1 cellular context compared by ENCODE assay signal in the genomic region with DNA sequence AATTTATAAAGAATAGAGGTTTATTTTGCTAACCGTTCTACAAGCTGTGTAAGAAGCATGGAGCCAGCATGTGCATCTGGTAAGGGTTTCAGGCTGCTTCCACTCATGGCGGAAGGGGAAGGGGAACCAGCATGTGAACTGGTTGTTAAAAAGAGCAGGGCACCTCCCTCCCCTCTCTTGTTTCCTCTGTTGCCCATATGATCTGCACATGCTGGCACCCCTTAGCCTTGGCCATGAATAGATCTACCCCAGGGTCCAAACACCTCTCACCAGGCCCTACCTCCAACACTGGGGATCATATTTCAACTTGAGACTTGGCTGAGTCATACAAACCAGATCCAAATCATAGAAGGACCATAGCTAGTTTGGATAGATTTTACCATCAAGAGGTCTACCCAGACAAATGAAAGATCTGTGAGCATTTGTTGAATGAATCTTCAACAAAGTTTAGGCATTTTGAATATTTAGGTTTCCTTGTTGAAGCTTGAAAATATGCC.
TF ChIP-seq lines count a peak whose summit lies in the region.

No MANE protein-coding gene starts in this region.

TF ChIP-seq in IMR-90, 13 proteins besides CTCF, POLR2A, EP300 and RAD21 (continued from another document):
- no peak for TF ChIP-seq MAZ (IDR thresholded peaks at IDR 0.05; ENCODE audit: borderline replicate concordance, low read depth, low read length)
- TF ChIP-seq USF2 (IDR thresholded peaks at IDR 0.05; ENCODE audit: low read depth, low read length) = no peak
- TF ChIP-seq NFE2L2 (IDR thresholded peaks at IDR 0.05; ENCODE audit: low read depth, low read length) = no peak
- TF ChIP-seq MXI1 (IDR thresholded peaks at IDR 0.05; ENCODE audit: borderline replicate concordance, low read depth, low read length) = no peak
- TF ChIP-seq BHLHE40 (IDR thresholded peaks at IDR 0.05; ENCODE audit: low read depth, low read length) = no peak
- TF ChIP-seq ELK1 (IDR thresholded peaks at IDR 0.05; ENCODE audit: borderline replicate concordance, low read depth, low read length) = no peak
- TF ChIP-seq CHD1 (IDR thresholded peaks at IDR 0.05; ENCODE audit: low read depth, low read length) = no peak
- no peak for TF ChIP-seq SMC3 (IDR thresholded peaks at IDR 0.05; ENCODE audit: low read depth, low read length)
- no peak for TF ChIP-seq FOS (IDR thresholded peaks at IDR 0.05; ENCODE audit: low read depth, low read length)
- TF ChIP-seq CEBPB (IDR thresholded peaks at IDR 0.05; ENCODE audit: low read depth, low read length) = no peak
- no peak for TF ChIP-seq MAFK (IDR thresholded peaks at IDR 0.05; ENCODE audit: low read depth, low read length)
- TF ChIP-seq RFX5 (IDR thresholded peaks at IDR 0.05; ENCODE audit: low read depth, low read length) = no peak
